Comparison of ENCODE assay signal across 15 cellular contexts in the genomic region with DNA sequence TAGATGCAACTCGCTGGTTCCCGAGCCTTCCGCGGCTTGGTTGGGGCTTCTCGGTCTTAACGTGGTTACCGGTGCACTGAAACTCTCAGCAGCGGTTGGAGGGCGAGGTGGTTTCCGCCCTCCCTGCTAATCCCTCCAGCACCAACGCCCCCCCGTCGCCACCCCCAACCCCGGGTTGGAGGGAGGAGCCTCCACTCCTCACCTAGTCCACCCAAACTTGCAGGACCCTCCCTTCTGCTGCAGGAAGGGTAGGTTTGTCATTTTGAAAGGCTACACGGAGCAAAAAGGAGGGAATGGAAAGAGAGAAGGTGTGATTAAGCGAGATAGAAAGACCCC.
DNase-seq lines count a peak whose midpoint lies in the region; ATAC-seq, FAIRE-seq and TF ChIP-seq lines count a peak whose summit lies in the region.
"Had no signal": no experiment of that assay in that cellular context is flagged by ENCODE, and none has a peak within 500 bp of the region (broad histone marks: within the 10 kb centered on the region; RNA-seq: fewer than 3 reads in every experiment).

No MANE protein-coding gene starts in this region.

- H3K4me3 ChIP-seq in Panc1 (ENCODE audit: low read depth in 2 of 2, low read length in 2 of 2) = peak overlapping the region; percentile 9 to 39; a peak in 3 of 4 replicates

- intact Hi-C loops in Calu3 (cut with micrococcal nuclease; ENCODE audit: unreplicated experiment) (no loop called here), Panc1 (cut with micrococcal nuclease; ENCODE audit: unreplicated experiment) (no loop called here)

- no peaks in the 10 kb centered on the region for H3K4me1 Mint-ChIP-seq in Calu3 (ENCODE audit: low read depth, unreplicated experiment)

- peaks cover 14% of the 10 kb centered on the region for H3K27me3 Mint-ChIP-seq in Calu3 (ENCODE audit: unreplicated experiment)

- peak overlapping the region; percentile 40 for H3K4me3 Mint-ChIP-seq in Calu3 (ENCODE audit: low read depth, unreplicated experiment)
- H3K4me3 Mint-ChIP-seq: CD4-positive, CD25-positive, alpha-beta regulatory T cell; T-helper 1 cell treated with Interleukin-12 subunit alpha and Interleukin-12 subunit beta and Interleukin-4 antibody, amounts not matched to agents 30 μg/mL and 1 μg/mL, for 36 hours had no signal

- BruUV-seq in Calu3 (replicated peaks; lab: Mats Ljungman, UMichigan) (no TSS peak), Panc1 (replicated peaks; lab: Mats Ljungman, UMichigan) (no TSS peak)

- H3K4me1 ChIP-seq in Panc1 (ENCODE audit: control insufficient read depth, insufficient read depth, low read length) = no peaks in the 10 kb centered on the region
- H3K4me1 ChIP-seq: breast epithelium had no signal

- H3K27me3 ChIP-seq in Panc1 (ENCODE audit: control insufficient read depth, insufficient read depth, low read length) = peaks cover 7% of the 10 kb centered on the region

- no peaks in the 10 kb centered on the region for H3K9me3 ChIP-seq in Panc1 (ENCODE audit: control insufficient read depth, insufficient read depth, low read depth, low read length)
- H3K9me3 ChIP-seq: breast epithelium had no signal

- no peaks in the 10 kb centered on the region for H3K36me3 Mint-ChIP-seq in Calu3 (ENCODE audit: insufficient read depth, unreplicated experiment)
- H3K36me3 Mint-ChIP-seq: CD4-positive, CD25-positive, alpha-beta regulatory T cell had no signal

- no peaks in the 10 kb centered on the region for H3K9me3 Mint-ChIP-seq in Calu3 (ENCODE audit: low read depth, unreplicated experiment)
- H3K9me3 Mint-ChIP-seq: T-helper 1 cell treated with Interleukin-12 subunit alpha and Interleukin-12 subunit beta and Interleukin-4 antibody, amounts not matched to agents 30 μg/mL and 1 μg/mL, for 36 hours had no signal

- no peak for FAIRE-seq in RCC 7860 (lab: Jason Lieb, UNC)

- DNase-seq in Calu3 (no peak), NCI-H1092 treated with DMSO at 0.1 percent for 48 hours (lab: John Stamatoyannopoulos, UW) (peak; percentile 94), Panc1 (ENCODE audit: low read depth, low spot score) (no peak), left kidney (ENCODE audit: low read depth, low spot score) (peak; percentile 25), RCC 7860 (ENCODE audit: low spot score) (no peak), epidermal melanocyte (ENCODE audit: insufficient read length, low spot score) (no peak)
- no peak for DNase-seq in activated CD4-positive, alpha-beta T cell treated with anti-CD3 and anti-CD28 coated beads for 48 hours
- DNase-seq: activated effector memory CD4-positive, alpha-beta T cell treated with anti-CD3 and anti-CD28 coated beads, Interleukin-2, amount 50 U/mL, for 16 hours; CD4-positive, CD25-positive, alpha-beta regulatory T cell; hippocampal formation; stimulated activated naive CD4-positive, alpha-beta T cell treated with Interleukin-2 at 50 U/mL for 16 hours had no signal

- POLR2A ChIA-PET in Panc1 (lab: Charles Lee) = no interaction called here

- CTCF ChIA-PET in Calu3 (lab: Charles Lee) (no interaction called here), Panc1 (lab: Charles Lee) (no interaction called here)

- no peak overlapping the region for H3K27ac ChIP-seq in Panc1 (ENCODE audit: low read length)
- H3K27ac ChIP-seq: breast epithelium, epithelial cell of prostate had no signal

- TF ChIP-seq CTCF in Calu3 (IDR thresholded peaks at IDR 0.05; ENCODE audit: unreplicated experiment) (no peak), Panc1 (IDR thresholded peaks at IDR 0.05) (no peak)

- ATAC-seq in Panc1 = no peak
- no peak for ATAC-seq in HG02678 (IDR thresholded peaks at IDR 0.05; ENCODE audit: unreplicated experiment)

- H3K36me3 ChIP-seq in Panc1 (ENCODE audit: control insufficient read depth, insufficient read depth, low read length) = no peaks in the 10 kb centered on the region
- H3K36me3 ChIP-seq: breast epithelium had no signal

- H3K27ac Mint-ChIP-seq in Calu3 (ENCODE audit: unreplicated experiment) = no peak overlapping the region
- H3K27ac Mint-ChIP-seq: CD4-positive, CD25-positive, alpha-beta regulatory T cell; T-helper 1 cell treated with Interleukin-12 subunit alpha and Interleukin-12 subunit beta and Interleukin-4 antibody, amounts not matched to agents 30 μg/mL and 1 μg/mL, for 36 hours had no signal

- in situ Hi-C loops in Panc1 (cut with HindIII; ENCODE audit: low pct_unique_long_range_greater_than_20kb, low sequenced_read_pairs) = no loop called here

Comparison
In these comparisons a context has a peak if more than half of its experiments do, and no peak if none do; other contexts are left out.
1. DNase-seq: peak in NCI-H1092 treated with DMSO at 0.1 percent for 48 hours (single experiment) and left kidney (single experiment); none in Calu3 (single experiment), Panc1 (single experiment), RCC 7860 (single experiment), epidermal melanocyte (single experiment) and activated CD4-positive, alpha-beta T cell treated with anti-CD3 and anti-CD28 coated beads for 48 hours (single experiment).